In the genomic region with DNA sequence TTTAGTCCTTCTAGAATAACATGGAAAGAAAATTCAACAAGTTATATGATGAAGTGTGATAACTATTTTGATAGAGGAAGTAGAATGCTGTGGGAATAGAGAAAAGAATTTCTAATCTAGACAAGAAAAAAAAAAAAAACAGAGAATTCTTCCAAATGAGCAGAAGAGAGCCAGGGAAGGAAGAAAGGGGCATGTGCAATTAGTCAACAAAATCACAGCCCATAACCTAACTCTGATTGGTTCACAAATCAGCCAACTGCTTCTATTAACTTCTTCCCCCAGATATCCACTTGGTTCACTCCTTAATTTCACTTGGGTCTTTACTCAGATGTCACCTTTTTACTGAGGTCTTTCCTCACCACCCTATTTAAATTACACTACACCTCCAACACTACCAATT, we compare ENCODE assay signal across 1 cellular context.
TF ChIP-seq lines count a peak whose summit lies in the region.

No MANE protein-coding gene starts in this region.

TF ChIP-seq in IMR-90, 13 proteins besides CTCF, POLR2A, EP300 and RAD21:
- TF ChIP-seq, protein P1, sequence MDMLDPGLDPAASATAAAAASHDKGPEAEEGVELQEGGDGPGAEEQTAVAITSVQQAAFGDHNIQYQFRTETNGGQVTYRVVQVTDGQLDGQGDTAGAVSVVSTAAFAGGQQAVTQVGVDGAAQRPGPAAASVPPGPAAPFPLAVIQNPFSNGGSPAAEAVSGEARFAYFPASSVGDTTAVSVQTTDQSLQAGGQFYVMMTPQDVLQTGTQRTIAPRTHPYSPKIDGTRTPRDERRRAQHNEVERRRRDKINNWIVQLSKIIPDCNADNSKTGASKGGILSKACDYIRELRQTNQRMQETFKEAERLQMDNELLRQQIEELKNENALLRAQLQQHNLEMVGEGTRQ (IDR thresholded peaks at IDR 0.05; ENCODE audit: low read depth, low read length): no peak
- TF ChIP-seq MAZ (IDR thresholded peaks at IDR 0.05; ENCODE audit: borderline replicate concordance, low read depth, low read length): no peak
- no peak for TF ChIP-seq MAFK (IDR thresholded peaks at IDR 0.05; ENCODE audit: low read depth, low read length)
- no peak for TF ChIP-seq RCOR1 (IDR thresholded peaks at IDR 0.05; ENCODE audit: insufficient replicate concordance, low read length)
- no peak for TF ChIP-seq CHD1 (IDR thresholded peaks at IDR 0.05; ENCODE audit: low read depth, low read length)
- TF ChIP-seq CEBPB (IDR thresholded peaks at IDR 0.05; ENCODE audit: low read depth, low read length): no peak
- TF ChIP-seq FOS (IDR thresholded peaks at IDR 0.05; ENCODE audit: low read depth, low read length): no peak
- TF ChIP-seq, protein P2, sequence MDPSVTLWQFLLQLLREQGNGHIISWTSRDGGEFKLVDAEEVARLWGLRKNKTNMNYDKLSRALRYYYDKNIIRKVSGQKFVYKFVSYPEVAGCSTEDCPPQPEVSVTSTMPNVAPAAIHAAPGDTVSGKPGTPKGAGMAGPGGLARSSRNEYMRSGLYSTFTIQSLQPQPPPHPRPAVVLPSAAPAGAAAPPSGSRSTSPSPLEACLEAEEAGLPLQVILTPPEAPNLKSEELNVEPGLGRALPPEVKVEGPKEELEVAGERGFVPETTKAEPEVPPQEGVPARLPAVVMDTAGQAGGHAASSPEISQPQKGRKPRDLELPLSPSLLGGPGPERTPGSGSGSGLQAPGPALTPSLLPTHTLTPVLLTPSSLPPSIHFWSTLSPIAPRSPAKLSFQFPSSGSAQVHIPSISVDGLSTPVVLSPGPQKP (IDR thresholded peaks at IDR 0.05; ENCODE audit: borderline replicate concordance, low read depth, low read length): no peak
- TF ChIP-seq BHLHE40 (IDR thresholded peaks at IDR 0.05; ENCODE audit: low read depth, low read length): no peak
- no peak for TF ChIP-seq NFE2L2 (IDR thresholded peaks at IDR 0.05; ENCODE audit: low read depth, low read length)
- no peak for TF ChIP-seq RFX5 (IDR thresholded peaks at IDR 0.05; ENCODE audit: low read depth, low read length)
- no peak for TF ChIP-seq SMC3 (IDR thresholded peaks at IDR 0.05; ENCODE audit: low read depth, low read length)
- TF ChIP-seq MXI1 (IDR thresholded peaks at IDR 0.05; ENCODE audit: borderline replicate concordance, low read depth, low read length): no peak
